In genomic region chr17:39979865-39980401, GRCh38 we compare ENCODE assay signal across 8 cellular contexts. TPM values are rescaled to one million over a fixed set of nuclear protein-coding genes. Genes with fewer than 3 reads are reported as not detected.
A peak's percentile ranks its signal among the peaks of the same experiment; 100 is the strongest.
DNase-seq lines count a peak whose midpoint lies in the region; ATAC-seq, FAIRE-seq and TF ChIP-seq lines count a peak whose summit lies in the region.

No MANE protein-coding gene starts in this region.

- H3K4me1 ChIP-seq in A549 = peaks cover 20% of the 10 kb centered on the region
- peaks cover 11% of the 10 kb centered on the region for H3K4me1 ChIP-seq in iPS-15b (ENCODE audit: control insufficient read depth, insufficient read depth, low read length)
- H3K4me1 ChIP-seq in spleen = peaks cover 17 to 49% (median 34%) of the 10 kb centered on the region in 6 donors

- FAIRE-seq in A549 (lab: Jason Lieb, UNC) = no peak

- POLR2A ChIA-PET in A549 (lab: Yijun Ruan, JAX) = interaction anchor here (0.6 to 2.1 kb wide), 38 partner anchors 8 to 849 kb away, joined by 3 to 43 read pairs (median 5); partner anchors contain the start of genes CASC3, GSDMA, MED24 and MIEN1

- peak; percentile 68 to 73 for ATAC-seq in A549
- ATAC-seq in HG02870 (IDR thresholded peaks at IDR 0.05; ENCODE audit: unreplicated experiment) = peak; percentile 12

- CTCF ChIA-PET in A549 (lab: Yijun Ruan, JAX) = interaction anchor here (0.9 to 19.9 kb wide), 40 partner anchors 9 to 432 kb away, joined by 3 to 405 read pairs (median 5); partner anchors contain the start of genes CSF3, GSDMA, MIEN1 and WIPF2

- peaks cover 13% of the 10 kb centered on the region for H3K36me3 ChIP-seq in iPS-15b (ENCODE audit: control insufficient read depth, insufficient read depth, low read length)
- H3K36me3 ChIP-seq in spleen = peaks cover 3 to 15% (median 9%) of the 10 kb centered on the region in 6 donors

- intact Hi-C loops in spleen (cut with DNase I; ENCODE audit: low total_unique reads) = no loop called here

- peaks cover 2% of the 10 kb centered on the region for H3K27me3 ChIP-seq in iPS-15b (ENCODE audit: control insufficient read depth, insufficient read depth, low read length)
- H3K27me3 ChIP-seq in spleen (replicated peaks in 1 of 7) = no peaks in the 10 kb centered on the region

- H3K4me3 ChIP-seq in A549 = peak overlapping the region; percentile 89
- peak overlapping the region; percentile 82 for H3K4me3 ChIP-seq in GM12864 (ENCODE audit: low read depth, low read length)
- peak overlapping the region; percentile 98 for H3K4me3 ChIP-seq in iPS-15b (ENCODE audit: low read depth, low read length)
- peak overlapping the region; percentile 14 to 95 (median 82) for H3K4me3 ChIP-seq in spleen

- H3K9me3 ChIP-seq in A549 (no peaks in the 10 kb centered on the region), iPS-15b (ENCODE audit: control insufficient read depth, insufficient read depth, low read length) (no peaks in the 10 kb centered on the region), spleen (no peaks in the 10 kb centered on the region)

- peak overlapping the region; percentile 93 for H3K9ac ChIP-seq in iPS-15b (ENCODE audit: low read depth, low read length)

- WGBS in A549 (ENCODE audit: missing lambda C conversion rate) = 4% methylated on average over 12 of the region's 12 CpGs
- 0 to 1% (median 1%) methylated on average over 12 of the region's 12 CpGs for WGBS in spleen, 5 donors

- DNase-seq in A549 (ENCODE audit: low read depth in 1 of 2, low spot score in 1 of 2) (peak; percentile 48 to 56), GM12864 (ENCODE audit: low read depth) (no peak), NCI-H526 treated with DMSO at 0.1 percent for 48 hours (lab: John Stamatoyannopoulos, UW) (peak; percentile 46), spleen (no peak), HuH-7.5 (ENCODE audit: low spot score) (no peak)

- TF ChIP-seq POLR2A in A549 (IDR thresholded peaks at IDR 0.05; ENCODE audit: low read length) (peak; percentile 87), spleen (IDR thresholded peaks at IDR 0.05) (no peak)

- peak overlapping the region; percentile 86 for H3K4me2 ChIP-seq in A549

- peak overlapping the region; percentile 74 to 81 for H3K27ac ChIP-seq in A549
- H3K27ac ChIP-seq in angular gyrus (ENCODE audit: low read depth, low read length) = peak overlapping the region; percentile 74
- peak overlapping the region; percentile 91 to 98 (median 95) for H3K27ac ChIP-seq in spleen

- TF ChIP-seq EP300 in A549 (IDR thresholded peaks at IDR 0.05) = no peak

- no peak for TF ChIP-seq CTCF in A549 (IDR thresholded peaks at IDR 0.05)
- no peak for TF ChIP-seq CTCF in GM12864 (IDR thresholded peaks at IDR 0.05; ENCODE audit: low read depth, low read length, missing control alignments)
- TF ChIP-seq CTCF in spleen (IDR thresholded peaks at IDR 0.05 in 8 of 11, conservative IDR thresholded peaks at IDR 0.05 in 3 of 11) = no peak

- no peak for TF ChIP-seq RAD21 in A549 (conservative IDR thresholded peaks at IDR 0.05 in 1 of 2, IDR thresholded peaks at IDR 0.05 in 1 of 2)

TF ChIP-seq in A549, 52 proteins besides CTCF, POLR2A, EP300 and RAD21:
- TF ChIP-seq POLR2AphosphoS2 (conservative IDR thresholded peaks at IDR 0.05; ENCODE audit: low read length) (no peak), USF2 (IDR thresholded peaks at IDR 0.05) (no peak), JUNB (IDR thresholded peaks at IDR 0.05) (no peak), FOXS1 (CRISPR knock-in tag; IDR thresholded peaks at IDR 0.05) (no peak), SMC3 (IDR thresholded peaks at IDR 0.05) (no peak), PHF8 (IDR thresholded peaks at IDR 0.05; ENCODE audit: borderline replicate concordance, low read depth) (peak; percentile 31; the same call in 1 of the 2 replicates), PBX3 (IDR thresholded peaks at IDR 0.05) (no peak; the same call in 1 of the 2 replicates), MYC (IDR thresholded peaks at IDR 0.05; ENCODE audit: borderline replicate concordance, low read length) (no peak), GATA3 (IDR thresholded peaks at IDR 0.05; ENCODE audit: borderline replicate concordance) (no peak), CEBPB (IDR thresholded peaks at IDR 0.05) (peak in 1 of 2 experiments; percentile 55; a peak in 1 of 4 replicates), HOXB13 (CRISPR knock-in tag; IDR thresholded peaks at IDR 0.05; ENCODE audit: low read depth) (no peak)
TF ChIP-seq in A549: peak in this region for 2.

RNA-seq across cellular contexts. Expression of gene PSMD3, which starts 0.7 kb away (rescaled TPM):
- polyA plus RNA-seq in A549 (2011; rRNA removed) (87.7 and 113 TPM in 2 replicates), A549 (2017; fragmentation: RNase III; extraction: RNeasy Plus Mini Kit Qiagen cat#74134 plus additional on column Dnase treatment) (186 to 193 TPM (median 187 TPM) in 3 replicates), spleen (10 to 100 TPM; 35.6 to 50.8 (median 43.5) TPM)
- polyA plus RNA-seq in A549 (2012; cell fraction: cytosol; rRNA removed) = 172 and 210 TPM in 2 replicates
- polyA plus RNA-seq in A549 (2012; cell fraction: nucleus; rRNA removed) = 255 and 268 TPM in 2 replicates
- polyA minus RNA-seq in A549 (2011; rRNA and poly(A)+ RNA removed) = 146 and 167 TPM in 2 replicates
- 10 to 100 TPM; 57.4 to 70.6 (median 65.5) TPM for total RNA-seq in spleen

RNA-seq across cellular contexts. Expression of gene GSDMA, which starts 17.1 kb away (rescaled TPM):
- polyA plus RNA-seq in A549 (2011; rRNA removed) = not detected in 2 replicates
- not detected in 2 replicates for polyA plus RNA-seq in A549 (2012; cell fraction: cytosol; rRNA removed)
- not detected in 2 replicates for polyA plus RNA-seq in A549 (2012; cell fraction: nucleus; rRNA removed)
- polyA plus RNA-seq in A549 (2017; fragmentation: RNase III; extraction: RNeasy Plus Mini Kit Qiagen cat#74134 plus additional on column Dnase treatment) = not detected in 3 replicates
- not detected in 2 replicates for polyA minus RNA-seq in A549 (2011; rRNA and poly(A)+ RNA removed)
- total RNA-seq in spleen = 1 to 10 TPM in 1 of 7 donors, under 1 TPM in 4, not detected in 2; 0.30 to 1.2 (median 0.50) TPM
- under 1 TPM in 2 of 3 donors, not detected in 1; 0.07 to 0.24 TPM for polyA plus RNA-seq in spleen

RNA-seq across cellular contexts. Expression of gene CSF3, which starts 35.3 kb away (rescaled TPM):
- polyA plus RNA-seq in A549 (2011; rRNA removed) (0.41 TPM in 1 of 2 replicates, not detected in the other), A549 (2017; fragmentation: RNase III; extraction: RNeasy Plus Mini Kit Qiagen cat#74134 plus additional on column Dnase treatment) (not detected in 3 replicates), spleen (1 to 10 TPM in 2 of 3 donors, under 1 TPM in 1; 0.24 to 1.4 (median 1.2) TPM)
- polyA plus RNA-seq in A549 (2012; cell fraction: cytosol; rRNA removed) = 0.03 TPM in 1 of 2 replicates, not detected in the other
- polyA plus RNA-seq in A549 (2012; cell fraction: nucleus; rRNA removed) = 0.04 TPM in 1 of 2 replicates, not detected in the other
- polyA minus RNA-seq in A549 (2011; rRNA and poly(A)+ RNA removed) = not detected in 2 replicates
- total RNA-seq in spleen = 1 to 10 TPM in 2 of 7 donors, under 1 TPM in 1, not detected in 4; 0.54 to 1.8 (median 1.6) TPM

RNA-seq across cellular contexts. Expression of gene LRRC3C, which starts 52.4 kb away (rescaled TPM):
- polyA plus RNA-seq in A549 (2011; rRNA removed) (not detected in 2 replicates), A549 (2017; fragmentation: RNase III; extraction: RNeasy Plus Mini Kit Qiagen cat#74134 plus additional on column Dnase treatment) (not detected in 3 replicates), spleen (under 1 TPM in 1 of 3 donors, not detected in 2; 0.08 TPM)
- polyA plus RNA-seq in A549 (2012; cell fraction: cytosol; rRNA removed) = not detected in 2 replicates
- 0.11 TPM in 1 of 2 replicates, not detected in the other for polyA plus RNA-seq in A549 (2012; cell fraction: nucleus; rRNA removed)
- not detected in 2 replicates for polyA minus RNA-seq in A549 (2011; rRNA and poly(A)+ RNA removed)
- not detected for total RNA-seq in spleen

RNA-seq across cellular contexts. Expression of gene ORMDL3, which starts 52.5 kb away (rescaled TPM):
- polyA plus RNA-seq in A549 (2011; rRNA removed) (26.9 and 49.0 TPM in 2 replicates), A549 (2017; fragmentation: RNase III; extraction: RNeasy Plus Mini Kit Qiagen cat#74134 plus additional on column Dnase treatment) (41.4 to 52.1 TPM (median 51.0 TPM) in 3 replicates), spleen (10 to 100 TPM; 34.7 to 44.0 (median 40.5) TPM)
- polyA plus RNA-seq in A549 (2012; cell fraction: cytosol; rRNA removed) = 31.2 and 40.7 TPM in 2 replicates
- polyA plus RNA-seq in A549 (2012; cell fraction: nucleus; rRNA removed) = 38.5 and 47.4 TPM in 2 replicates
- polyA minus RNA-seq in A549 (2011; rRNA and poly(A)+ RNA removed) = 73.7 and 97.9 TPM in 2 replicates
- 10 to 100 TPM; 48.0 to 77.6 (median 58.2) TPM for total RNA-seq in spleen

Comparison
In these comparisons a context has a peak if more than half of its experiments do, and no peak if none do; other contexts are left out.
1. DNase-seq: peak in A549 (2 of 2) and NCI-H526 treated with DMSO at 0.1 percent for 48 hours (single experiment); none in GM12864 (single experiment), spleen (single experiment) and HuH-7.5 (single experiment).
2. Peak in every context shown above with its lines, with median percentiles within 50 percentile points of each other: H3K27ac ChIP-seq and H3K4me3 ChIP-seq.